In genomic region chr16:11355862-11356261, GRCh38 we compare ENCODE assay signal across 1 cellular context.
TF ChIP-seq lines count a peak whose summit lies in the region.

No MANE protein-coding gene starts in this region.

TF ChIP-seq in H1, 55 proteins besides CTCF, POLR2A, EP300 and RAD21 (continued from another document):
- TF ChIP-seq ATF2 (IDR thresholded peaks at IDR 0.05; ENCODE audit: low read length) (no peak), CHD7 (IDR thresholded peaks at IDR 0.05; ENCODE audit: insufficient replicate concordance, low read length) (no peak), SIN3A (conservative IDR thresholded peaks at IDR 0.05 in 1 of 2, IDR thresholded peaks at IDR 0.05 in 1 of 2; ENCODE audit: low read depth in 1 of 2, low read length in 2 of 2) (no peak), HDAC2 (IDR thresholded peaks at IDR 0.05; ENCODE audit: borderline replicate concordance in 1 of 2, low read depth in 2 of 2, low read length in 2 of 2) (no peak), CTBP2 (IDR thresholded peaks at IDR 0.05; ENCODE audit: borderline replicate concordance, insufficient read depth, insufficient read length, low read length) (no peak), BRCA1 (IDR thresholded peaks at IDR 0.05; ENCODE audit: low read depth, low read length) (no peak), TBP (IDR thresholded peaks at IDR 0.05; ENCODE audit: low read depth, low read length) (no peak), SAP30 (IDR thresholded peaks at IDR 0.05; ENCODE audit: insufficient read depth, insufficient replicate concordance, low read length) (no peak), HDAC6 (IDR thresholded peaks at IDR 0.05; ENCODE audit: low read depth, low read length) (no peak), NANOG (IDR thresholded peaks at IDR 0.05; ENCODE audit: insufficient read depth, low read depth, low read length, poor library complexity, severe bottlenecking) (no peak)
